Comparison of ENCODE assay signal across 13 cellular contexts in genomic region chr7:1607001-1607400, GRCh38. TPM values are rescaled to one million over a fixed set of nuclear protein-coding genes. Genes with fewer than 3 reads are reported as not detected.
DNase-seq lines count a peak whose midpoint lies in the region; ATAC-seq, FAIRE-seq and TF ChIP-seq lines count a peak whose summit lies in the region.
"Had no signal": no experiment of that assay in that cellular context is flagged by ENCODE, and none has a peak within 500 bp of the region (broad histone marks: within the 10 kb centered on the region; RNA-seq: fewer than 3 reads in every experiment).

No MANE protein-coding gene starts in this region.

- no peak overlapping the region for H3K9ac ChIP-seq in DND-41 (ENCODE audit: low read depth, low read length)

- H3K36me3 ChIP-seq in DND-41 (ENCODE audit: insufficient read depth, low read length) (no peaks in the 10 kb centered on the region), H7 (replicated peaks; ENCODE audit: control insufficient read depth, insufficient read depth, low read length) (no peaks in the 10 kb centered on the region)
- H3K36me3 ChIP-seq: BE2C had no signal

- ATAC-seq in DND-41 (ENCODE audit: insufficient read depth, low read depth): 0 out of 3 replicates have a peak, but pooled peaks have one; percentile 24
- ATAC-seq: HCT116, K562 had no signal

- no peaks in the 10 kb centered on the region for H3K27me3 ChIP-seq in DND-41 (ENCODE audit: insufficient read depth, low read length, poor library complexity)
- no peaks in the 10 kb centered on the region for H3K27me3 ChIP-seq in H7 (ENCODE audit: control insufficient read depth, insufficient read depth, low read length)
- H3K27me3 ChIP-seq: BE2C had no signal

- H3K4me3 ChIP-seq in DND-41 (ENCODE audit: low read depth in 1 of 2, low read length in 2 of 2) (no peak overlapping the region), H7 (ENCODE audit: insufficient read depth, low read depth, low read length) (no peak overlapping the region)
- H3K4me3 ChIP-seq: A549, K562 had no signal

- H2AFZ ChIP-seq in DND-41 (ENCODE audit: low read depth, low read length): no peak overlapping the region

- H3K4me1 ChIP-seq in DND-41 (ENCODE audit: insufficient read depth, low read length): peaks cover 27% of the 10 kb centered on the region
- H3K4me1 ChIP-seq: BE2C had no signal

- DNase-seq in DND-41 (no peak), H7 (peak; percentile 47), islet precursor cell (peak; percentile 29), urothelium cell line (ENCODE audit: low spot score) (no peak), activated T-cell treated with anti-CD3 and anti-CD28 coated beads for 4 hours (no peak), activated gamma-delta T cell treated with Interleukin-2 at 50 U/mL for 16 hours (no peak)
- DNase-seq: BE2C; Caco-2; CD8-positive, alpha-beta memory T cell; DMS53 had no signal

- H4K20me1 ChIP-seq in DND-41 (ENCODE audit: insufficient read depth, low read length): no peaks in the 10 kb centered on the region

- TF ChIP-seq CTCF in DND-41 (IDR thresholded peaks at IDR 0.05; ENCODE audit: borderline replicate concordance, extremely low read depth, low read length, poor library complexity, severe bottlenecking): no peak

- H3K9me3 ChIP-seq in DND-41 (ENCODE audit: insufficient read depth, low read length, severe bottlenecking): no peaks in the 10 kb centered on the region
- H3K9me3 ChIP-seq: A549, BE2C, Caco-2 had no signal

- H3K4me2 ChIP-seq in DND-41 (ENCODE audit: insufficient read depth, low read length): no peak overlapping the region
- H3K4me2 ChIP-seq: A549 had no signal

- FAIRE-seq in urothelium cell line (lab: Jason Lieb, UNC): peak; percentile 87
- FAIRE-seq: A549, K562 had no signal

- no peaks in the 10 kb centered on the region for H3K79me2 ChIP-seq in DND-41 (ENCODE audit: insufficient read depth, low read length)

- 0 out of 2 replicates have a peak overlapping the region, but pooled peaks have one; percentile 54 for H3K27ac ChIP-seq in DND-41 (ENCODE audit: low read length)
- H3K27ac ChIP-seq: A549 had no signal

RNA-seq across cellular contexts. Expression of gene PSMG3, which starts 37.2 kb away (rescaled TPM):
- 45.9 and 49.8 TPM in 2 replicates for total RNA-seq in H7 (2014; rRNA removed; shearing (Covaris generic))

RNA-seq across cellular contexts. Expression of gene TMEM184A, which starts 51.0 kb away (rescaled TPM):
- total RNA-seq in H7 (2014; rRNA removed; shearing (Covaris generic)): 0.74 and 1.2 TPM in 2 replicates
- total RNA-seq: CD8-positive, alpha-beta memory T cell had no signal

Comparison
In these comparisons a context has a peak if more than half of its experiments do, and no peak if none do; other contexts are left out.
1. DNase-seq: peak in H7 (single experiment) and islet precursor cell (single experiment); none in DND-41 (single experiment), urothelium cell line (single experiment), activated T-cell treated with anti-CD3 and anti-CD28 coated beads for 4 hours (single experiment) and activated gamma-delta T cell treated with Interleukin-2 at 50 U/mL for 16 hours (single experiment).